17 cellular contexts compared by ENCODE assay signal in genomic region chr5:92147263-92147662, GRCh38.
"Had no signal": no experiment of that assay in that cellular context is flagged by ENCODE, and none has a peak within 500 bp of the region (broad histone marks: within the 10 kb centered on the region; RNA-seq: fewer than 3 reads in every experiment).

No MANE protein-coding gene starts in this region.

- H3K27me3 Mint-ChIP-seq: activated CD4-positive, alpha-beta memory T cell treated with anti-CD3 and anti-CD28 coated beads, Interleukin-2, amount 10 ng/mL, durations not matched to agents 7 days and 5 days; activated CD4-positive, alpha-beta T cell treated with anti-CD3 and anti-CD28 coated beads for 36 hours; activated naive CD8-positive, alpha-beta T cell treated with anti-CD3 and anti-CD28 coated beads for 36 hours; stimulated activated memory B cell treated with anti-CD40 and anti-IgM and Interleukin-4, amounts not matched to agents 10 μg/mL and 1 μg/mL and 100 μg/mL, for 72 hours had no signal

- H3K4me2 ChIP-seq: smooth muscle cell had no signal

- H3K79me2 ChIP-seq: parathyroid adenoma had no signal

- H3K4me1 Mint-ChIP-seq: activated CD4-positive, alpha-beta memory T cell treated with anti-CD3 and anti-CD28 coated beads, Interleukin-2, amount 10 ng/mL, durations not matched to agents 7 days and 5 days; activated CD4-positive, alpha-beta T cell treated with anti-CD3 and anti-CD28 coated beads for 36 hours; activated naive CD8-positive, alpha-beta T cell treated with anti-CD3 and anti-CD28 coated beads for 36 hours; stimulated activated memory B cell treated with anti-CD40 and anti-IgM and Interleukin-4, amounts not matched to agents 10 μg/mL and 1 μg/mL and 100 μg/mL, for 72 hours had no signal

- ATAC-seq: activated CD4-positive, alpha-beta T cell treated with anti-CD3 and anti-CD28 coated beads for 36 hours; stimulated activated memory B cell treated with anti-CD40 and anti-IgM and Interleukin-4, amounts not matched to agents 10 μg/mL and 1 μg/mL and 100 μg/mL, for 72 hours had no signal

- H3K9ac ChIP-seq: parathyroid adenoma had no signal

- H3K27ac Mint-ChIP-seq: activated CD4-positive, alpha-beta memory T cell treated with anti-CD3 and anti-CD28 coated beads, Interleukin-2, amount 10 ng/mL, durations not matched to agents 7 days and 5 days; activated CD4-positive, alpha-beta T cell treated with anti-CD3 and anti-CD28 coated beads for 36 hours; activated naive CD8-positive, alpha-beta T cell treated with anti-CD3 and anti-CD28 coated beads for 36 hours; stimulated activated memory B cell treated with anti-CD40 and anti-IgM and Interleukin-4, amounts not matched to agents 10 μg/mL and 1 μg/mL and 100 μg/mL, for 72 hours had no signal

- H3K9me3 ChIP-seq: ascending aorta had no signal

- H3K4me1 ChIP-seq: ascending aorta, parathyroid adenoma had no signal

- H3K36me3 ChIP-seq: ascending aorta, cardiac muscle cell had no signal

- H3K36me3 Mint-ChIP-seq: activated naive CD8-positive, alpha-beta T cell treated with anti-CD3 and anti-CD28 coated beads for 36 hours; stimulated activated memory B cell treated with anti-CD40 and anti-IgM and Interleukin-4, amounts not matched to agents 10 μg/mL and 1 μg/mL and 100 μg/mL, for 72 hours had no signal

- H3K4me3 ChIP-seq: ascending aorta, cardiac muscle cell, smooth muscle cell had no signal

- DNase-seq: activated CD4-positive, alpha-beta memory T cell treated with anti-CD3 and anti-CD28 coated beads, Interleukin-2, amount 10 ng/mL, durations not matched to agents 7 days and 5 days; activated CD4-positive, alpha-beta T cell treated with anti-CD3 and anti-CD28 coated beads for 36 hours; activated gamma-delta T cell treated with Interleukin-2 at 50 U/mL for 16 hours; activated naive CD8-positive, alpha-beta T cell treated with anti-CD3 and anti-CD28 coated beads for 36 hours; activated T-cell treated with anti-CD3 and anti-CD28 coated beads, Interleukin-2, amount 50 U/mL, for 48 hours; foreskin melanocyte; head of caudate nucleus; islet precursor cell; mesendoderm; substantia nigra; trophoblast cell had no signal

- H3K27ac ChIP-seq: ascending aorta, cardiac muscle cell, parathyroid adenoma, VCaP had no signal

- H3K9me3 Mint-ChIP-seq: stimulated activated memory B cell treated with anti-CD40 and anti-IgM and Interleukin-4, amounts not matched to agents 10 μg/mL and 1 μg/mL and 100 μg/mL, for 72 hours had no signal

- H3K27me3 ChIP-seq: ascending aorta, cardiac muscle cell had no signal

- H3K4me3 Mint-ChIP-seq: activated CD4-positive, alpha-beta memory T cell treated with anti-CD3 and anti-CD28 coated beads, Interleukin-2, amount 10 ng/mL, durations not matched to agents 7 days and 5 days; activated CD4-positive, alpha-beta T cell treated with anti-CD3 and anti-CD28 coated beads for 36 hours; activated naive CD8-positive, alpha-beta T cell treated with anti-CD3 and anti-CD28 coated beads for 36 hours; stimulated activated memory B cell treated with anti-CD40 and anti-IgM and Interleukin-4, amounts not matched to agents 10 μg/mL and 1 μg/mL and 100 μg/mL, for 72 hours had no signal

- H2AFZ ChIP-seq: parathyroid adenoma had no signal
